1 cellular context compared by ENCODE assay signal in the genomic region with DNA sequence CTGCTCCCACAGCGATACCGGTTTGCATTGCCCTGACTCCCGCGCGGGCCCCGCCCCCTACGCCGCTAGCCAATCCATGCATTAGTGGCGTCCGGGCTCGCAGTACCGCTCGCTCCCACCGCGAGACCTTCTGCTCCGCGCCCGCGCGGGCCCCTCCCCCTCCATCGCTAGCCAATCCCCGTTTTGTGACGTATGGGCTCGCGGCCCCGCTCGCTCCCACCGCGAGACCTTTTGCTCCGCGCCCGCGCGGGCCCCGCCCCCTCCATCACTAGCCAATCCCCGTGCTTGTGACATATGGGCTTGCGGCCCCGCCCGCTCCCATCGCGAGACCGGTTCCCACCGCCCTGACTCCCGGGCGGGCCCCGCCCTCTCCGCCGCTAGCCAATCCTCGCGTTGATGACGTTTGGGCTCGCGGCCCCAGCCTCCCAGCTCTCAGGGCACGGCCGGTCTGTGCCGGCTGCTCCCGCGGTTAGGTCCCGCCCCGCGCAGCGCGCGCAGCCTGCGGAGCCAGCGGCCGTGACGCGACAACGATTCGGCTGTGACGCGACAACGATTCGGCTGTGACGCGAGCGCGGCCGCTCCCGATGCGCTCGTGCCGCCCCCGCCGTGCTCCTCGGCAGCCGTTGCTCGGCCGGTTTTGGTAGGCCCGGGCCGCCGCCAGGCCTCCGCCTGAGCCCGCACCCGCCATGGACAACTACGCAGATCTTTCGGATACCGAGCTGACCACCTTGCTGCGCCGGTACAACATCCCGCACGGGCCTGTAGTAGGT.
TF ChIP-seq lines count a peak whose summit lies in the region.

TSS of gene EMD (plus strand) at position 497 of the 770 bp plus-strand sequence. CDS start at position 687, 190 bp downstream.

TF ChIP-seq in GM12878, 131 proteins besides CTCF, POLR2A, EP300 and RAD21 (continued from another document and continues in another):
- no peak for TF ChIP-seq ATF3 (IDR thresholded peaks at IDR 0.05; ENCODE audit: borderline replicate concordance, extremely low read depth, low read depth, low read length)
- TF ChIP-seq SMAD1 (IDR thresholded peaks at IDR 0.05; ENCODE audit: low read depth, partially characterized antibody): no peak
- TF ChIP-seq POLR2AphosphoS2 (IDR thresholded peaks at IDR 0.05; ENCODE audit: low read depth, low read length): 0 out of 2 replicates have a peak, but pooled peaks have one; percentile 14
- TF ChIP-seq EGR1 (IDR thresholded peaks at IDR 0.05; ENCODE audit: borderline replicate concordance in 1 of 2, low read depth in 2 of 2, low read length in 2 of 2): peak in 1 of 2 experiments; percentile 69; a peak in 2 of 3 replicates
- TF ChIP-seq TCF12 (IDR thresholded peaks at IDR 0.05; ENCODE audit: low read depth, low read length): no peak
- TF ChIP-seq CREB1 (IDR thresholded peaks at IDR 0.05; ENCODE audit: low read depth): peak; percentile 99
- TF ChIP-seq ETV6 (conservative IDR thresholded peaks at IDR 0.05 in 1 of 2, IDR thresholded peaks at IDR 0.05 in 1 of 2; ENCODE audit: borderline replicate concordance in 1 of 2, low read depth in 1 of 2): no peak
- no peak for TF ChIP-seq CEBPB (IDR thresholded peaks at IDR 0.05; ENCODE audit: borderline replicate concordance in 1 of 2, low read depth in 2 of 2, low read length in 2 of 2)
- TF ChIP-seq JUNB (IDR thresholded peaks at IDR 0.05): no peak
- TF ChIP-seq, protein P1, sequence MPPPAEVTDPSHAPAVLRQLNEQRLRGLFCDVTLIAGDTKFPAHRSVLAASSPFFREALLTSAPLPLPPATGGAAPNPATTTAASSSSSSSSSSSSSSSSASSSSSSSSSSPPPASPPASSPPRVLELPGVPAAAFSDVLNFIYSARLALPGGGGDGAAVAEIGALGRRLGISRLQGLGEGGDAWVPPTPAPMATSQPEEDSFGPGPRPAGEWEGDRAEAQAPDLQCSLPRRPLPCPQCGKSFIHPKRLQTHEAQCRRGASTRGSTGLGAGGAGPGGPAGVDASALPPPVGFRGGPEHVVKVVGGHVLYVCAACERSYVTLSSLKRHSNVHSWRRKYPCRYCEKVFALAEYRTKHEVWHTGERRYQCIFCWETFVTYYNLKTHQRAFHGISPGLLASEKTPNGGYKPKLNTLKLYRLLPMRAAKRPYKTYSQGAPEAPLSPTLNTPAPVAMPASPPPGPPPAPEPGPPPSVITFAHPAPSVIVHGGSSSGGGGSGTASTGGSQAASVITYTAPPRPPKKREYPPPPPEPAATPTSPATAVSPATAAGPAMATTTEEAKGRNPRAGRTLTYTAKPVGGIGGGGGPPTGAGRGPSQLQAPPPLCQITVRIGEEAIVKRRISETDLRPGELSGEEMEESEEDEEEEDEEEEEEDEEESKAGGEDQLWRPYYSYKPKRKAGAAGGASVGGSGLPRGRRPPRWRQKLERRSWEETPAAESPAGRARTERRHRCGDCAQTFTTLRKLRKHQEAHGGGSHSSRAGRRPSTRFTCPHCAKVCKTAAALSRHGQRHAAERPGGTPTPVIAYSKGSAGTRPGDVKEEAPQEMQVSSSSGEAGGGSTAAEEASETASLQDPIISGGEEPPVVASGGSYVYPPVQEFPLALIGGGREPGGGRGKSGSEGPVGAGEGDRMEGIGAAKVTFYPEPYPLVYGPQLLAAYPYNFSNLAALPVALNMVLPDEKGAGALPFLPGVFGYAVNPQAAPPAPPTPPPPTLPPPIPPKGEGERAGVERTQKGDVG (CRISPR knock-in tag; IDR thresholded peaks at IDR 0.05): no peak
- TF ChIP-seq NRF1 (conservative IDR thresholded peaks at IDR 0.05; ENCODE audit: low read depth, low read length): peak; percentile 49
- no peak for TF ChIP-seq ZNF384 (IDR thresholded peaks at IDR 0.05; ENCODE audit: borderline replicate concordance, low read depth, low read length)
- TF ChIP-seq ZNF622 (IDR thresholded peaks at IDR 0.05): no peak
- no peak for TF ChIP-seq HDAC6 (IDR thresholded peaks at IDR 0.05; ENCODE audit: unreplicated experiment)
- TF ChIP-seq LARP7 (IDR thresholded peaks at IDR 0.05): peak; percentile 84
- TF ChIP-seq, protein P2, sequence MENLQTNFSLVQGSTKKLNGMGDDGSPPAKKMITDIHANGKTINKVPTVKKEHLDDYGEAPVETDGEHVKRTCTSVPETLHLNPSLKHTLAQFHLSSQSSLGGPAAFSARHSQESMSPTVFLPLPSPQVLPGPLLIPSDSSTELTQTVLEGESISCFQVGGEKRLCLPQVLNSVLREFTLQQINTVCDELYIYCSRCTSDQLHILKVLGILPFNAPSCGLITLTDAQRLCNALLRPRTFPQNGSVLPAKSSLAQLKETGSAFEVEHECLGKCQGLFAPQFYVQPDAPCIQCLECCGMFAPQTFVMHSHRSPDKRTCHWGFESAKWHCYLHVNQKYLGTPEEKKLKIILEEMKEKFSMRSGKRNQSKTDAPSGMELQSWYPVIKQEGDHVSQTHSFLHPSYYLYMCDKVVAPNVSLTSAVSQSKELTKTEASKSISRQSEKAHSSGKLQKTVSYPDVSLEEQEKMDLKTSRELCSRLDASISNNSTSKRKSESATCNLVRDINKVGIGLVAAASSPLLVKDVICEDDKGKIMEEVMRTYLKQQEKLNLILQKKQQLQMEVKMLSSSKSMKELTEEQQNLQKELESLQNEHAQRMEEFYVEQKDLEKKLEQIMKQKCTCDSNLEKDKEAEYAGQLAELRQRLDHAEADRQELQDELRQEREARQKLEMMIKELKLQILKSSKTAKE (IDR thresholded peaks at IDR 0.05; ENCODE audit: low read depth, poor library complexity, severe bottlenecking): no peak
- no peak for TF ChIP-seq NR2C2 (IDR thresholded peaks at IDR 0.05; ENCODE audit: borderline replicate concordance, control insufficient read depth, insufficient read length, low read depth)
- TF ChIP-seq, protein P3, sequence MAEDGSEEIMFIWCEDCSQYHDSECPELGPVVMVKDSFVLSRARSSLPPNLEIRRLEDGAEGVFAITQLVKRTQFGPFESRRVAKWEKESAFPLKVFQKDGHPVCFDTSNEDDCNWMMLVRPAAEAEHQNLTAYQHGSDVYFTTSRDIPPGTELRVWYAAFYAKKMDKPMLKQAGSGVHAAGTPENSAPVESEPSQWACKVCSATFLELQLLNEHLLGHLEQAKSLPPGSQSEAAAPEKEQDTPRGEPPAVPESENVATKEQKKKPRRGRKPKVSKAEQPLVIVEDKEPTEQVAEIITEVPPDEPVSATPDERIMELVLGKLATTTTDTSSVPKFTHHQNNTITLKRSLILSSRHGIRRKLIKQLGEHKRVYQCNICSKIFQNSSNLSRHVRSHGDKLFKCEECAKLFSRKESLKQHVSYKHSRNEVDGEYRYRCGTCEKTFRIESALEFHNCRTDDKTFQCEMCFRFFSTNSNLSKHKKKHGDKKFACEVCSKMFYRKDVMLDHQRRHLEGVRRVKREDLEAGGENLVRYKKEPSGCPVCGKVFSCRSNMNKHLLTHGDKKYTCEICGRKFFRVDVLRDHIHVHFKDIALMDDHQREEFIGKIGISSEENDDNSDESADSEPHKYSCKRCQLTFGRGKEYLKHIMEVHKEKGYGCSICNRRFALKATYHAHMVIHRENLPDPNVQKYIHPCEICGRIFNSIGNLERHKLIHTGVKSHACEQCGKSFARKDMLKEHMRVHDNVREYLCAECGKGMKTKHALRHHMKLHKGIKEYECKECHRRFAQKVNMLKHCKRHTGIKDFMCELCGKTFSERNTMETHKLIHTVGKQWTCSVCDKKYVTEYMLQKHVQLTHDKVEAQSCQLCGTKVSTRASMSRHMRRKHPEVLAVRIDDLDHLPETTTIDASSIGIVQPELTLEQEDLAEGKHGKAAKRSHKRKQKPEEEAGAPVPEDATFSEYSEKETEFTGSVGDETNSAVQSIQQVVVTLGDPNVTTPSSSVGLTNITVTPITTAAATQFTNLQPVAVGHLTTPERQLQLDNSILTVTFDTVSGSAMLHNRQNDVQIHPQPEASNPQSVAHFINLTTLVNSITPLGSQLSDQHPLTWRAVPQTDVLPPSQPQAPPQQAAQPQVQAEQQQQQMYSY (CRISPR knock-in tag; IDR thresholded peaks at IDR 0.05): no peak
- TF ChIP-seq STAT1 (conservative IDR thresholded peaks at IDR 0.05): no peak
- TF ChIP-seq KAT2A (conservative IDR thresholded peaks at IDR 0.05; ENCODE audit: control insufficient read depth, low read depth, low read length): no peak
- TF ChIP-seq EED (IDR thresholded peaks at IDR 0.05; ENCODE audit: low read depth): no peak
- TF ChIP-seq, protein P4, sequence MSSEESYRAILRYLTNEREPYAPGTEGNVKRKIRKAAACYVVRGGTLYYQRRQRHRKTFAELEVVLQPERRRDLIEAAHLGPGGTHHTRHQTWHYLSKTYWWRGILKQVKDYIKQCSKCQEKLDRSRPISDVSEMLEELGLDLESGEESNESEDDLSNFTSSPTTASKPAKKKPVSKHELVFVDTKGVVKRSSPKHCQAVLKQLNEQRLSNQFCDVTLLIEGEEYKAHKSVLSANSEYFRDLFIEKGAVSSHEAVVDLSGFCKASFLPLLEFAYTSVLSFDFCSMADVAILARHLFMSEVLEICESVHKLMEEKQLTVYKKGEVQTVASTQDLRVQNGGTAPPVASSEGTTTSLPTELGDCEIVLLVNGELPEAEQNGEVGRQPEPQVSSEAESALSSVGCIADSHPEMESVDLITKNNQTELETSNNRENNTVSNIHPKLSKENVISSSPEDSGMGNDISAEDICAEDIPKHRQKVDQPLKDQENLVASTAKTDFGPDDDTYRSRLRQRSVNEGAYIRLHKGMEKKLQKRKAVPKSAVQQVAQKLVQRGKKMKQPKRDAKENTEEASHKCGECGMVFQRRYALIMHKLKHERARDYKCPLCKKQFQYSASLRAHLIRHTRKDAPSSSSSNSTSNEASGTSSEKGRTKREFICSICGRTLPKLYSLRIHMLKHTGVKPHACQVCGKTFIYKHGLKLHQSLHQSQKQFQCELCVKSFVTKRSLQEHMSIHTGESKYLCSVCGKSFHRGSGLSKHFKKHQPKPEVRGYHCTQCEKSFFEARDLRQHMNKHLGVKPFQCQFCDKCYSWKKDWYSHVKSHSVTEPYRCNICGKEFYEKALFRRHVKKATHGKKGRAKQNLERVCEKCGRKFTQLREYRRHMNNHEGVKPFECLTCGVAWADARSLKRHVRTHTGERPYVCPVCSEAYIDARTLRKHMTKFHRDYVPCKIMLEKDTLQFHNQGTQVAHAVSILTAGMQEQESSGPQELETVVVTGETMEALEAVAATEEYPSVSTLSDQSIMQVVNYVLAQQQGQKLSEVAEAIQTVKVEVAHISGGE (CRISPR knock-in tag; IDR thresholded peaks at IDR 0.05): no peak
- TF ChIP-seq SMC3 (IDR thresholded peaks at IDR 0.05; ENCODE audit: borderline replicate concordance, low read length): no peak
- TF ChIP-seq, protein P5, sequence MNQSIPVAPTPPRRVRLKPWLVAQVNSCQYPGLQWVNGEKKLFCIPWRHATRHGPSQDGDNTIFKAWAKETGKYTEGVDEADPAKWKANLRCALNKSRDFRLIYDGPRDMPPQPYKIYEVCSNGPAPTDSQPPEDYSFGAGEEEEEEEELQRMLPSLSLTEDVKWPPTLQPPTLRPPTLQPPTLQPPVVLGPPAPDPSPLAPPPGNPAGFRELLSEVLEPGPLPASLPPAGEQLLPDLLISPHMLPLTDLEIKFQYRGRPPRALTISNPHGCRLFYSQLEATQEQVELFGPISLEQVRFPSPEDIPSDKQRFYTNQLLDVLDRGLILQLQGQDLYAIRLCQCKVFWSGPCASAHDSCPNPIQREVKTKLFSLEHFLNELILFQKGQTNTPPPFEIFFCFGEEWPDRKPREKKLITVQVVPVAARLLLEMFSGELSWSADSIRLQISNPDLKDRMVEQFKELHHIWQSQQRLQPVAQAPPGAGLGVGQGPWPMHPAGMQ (IDR thresholded peaks at IDR 0.05; ENCODE audit: borderline replicate concordance): 0 out of 2 replicates have a peak, but pooled peaks have one; percentile 35
- 0 out of 2 replicates have a peak, but pooled peaks have one; percentile 11 for TF ChIP-seq PKNOX1 (IDR thresholded peaks at IDR 0.05)
- TF ChIP-seq ATF7 (IDR thresholded peaks at IDR 0.05; ENCODE audit: low read depth): 0 out of 2 replicates have a peak, but pooled peaks have one; percentile 20
- TF ChIP-seq BACH1 (IDR thresholded peaks at IDR 0.05; ENCODE audit: borderline replicate concordance): peak; percentile 78
- TF ChIP-seq MEF2B (IDR thresholded peaks at IDR 0.05; ENCODE audit: partially characterized antibody, poor library complexity, severe bottlenecking): no peak
- no peak for TF ChIP-seq MYC (IDR thresholded peaks at IDR 0.05; ENCODE audit: insufficient read depth, insufficient read length, insufficient replicate concordance, low read length, severe bottlenecking)
- TF ChIP-seq REST (IDR thresholded peaks at IDR 0.05; ENCODE audit: low read depth, low read length): 0 out of 2 replicates have a peak, but pooled peaks have one; percentile 20
- TF ChIP-seq RFX5 (IDR thresholded peaks at IDR 0.05; ENCODE audit: low read depth, low read length): peak; percentile 80
- no peak for TF ChIP-seq CBX3 (IDR thresholded peaks at IDR 0.05; ENCODE audit: borderline replicate concordance, low read depth)
- TF ChIP-seq ASH2L (IDR thresholded peaks at IDR 0.05; ENCODE audit: borderline replicate concordance, low read depth): no peak
